Comparison of ENCODE assay signal across 1 cellular context in genomic region chr15:42933886-42934667, GRCh38.
TF ChIP-seq lines count a peak whose summit lies in the region.

No MANE protein-coding gene starts in this region.

TF ChIP-seq in WTC11, 78 proteins besides CTCF, POLR2A, EP300 and RAD21 (continued from another document):
- TF ChIP-seq AFF4 (CRISPR knock-in tag; IDR thresholded peaks at IDR 0.05; ENCODE audit: borderline replicate concordance): no peak
